Comparison of ENCODE assay signal across 8 cellular contexts in the genomic region with DNA sequence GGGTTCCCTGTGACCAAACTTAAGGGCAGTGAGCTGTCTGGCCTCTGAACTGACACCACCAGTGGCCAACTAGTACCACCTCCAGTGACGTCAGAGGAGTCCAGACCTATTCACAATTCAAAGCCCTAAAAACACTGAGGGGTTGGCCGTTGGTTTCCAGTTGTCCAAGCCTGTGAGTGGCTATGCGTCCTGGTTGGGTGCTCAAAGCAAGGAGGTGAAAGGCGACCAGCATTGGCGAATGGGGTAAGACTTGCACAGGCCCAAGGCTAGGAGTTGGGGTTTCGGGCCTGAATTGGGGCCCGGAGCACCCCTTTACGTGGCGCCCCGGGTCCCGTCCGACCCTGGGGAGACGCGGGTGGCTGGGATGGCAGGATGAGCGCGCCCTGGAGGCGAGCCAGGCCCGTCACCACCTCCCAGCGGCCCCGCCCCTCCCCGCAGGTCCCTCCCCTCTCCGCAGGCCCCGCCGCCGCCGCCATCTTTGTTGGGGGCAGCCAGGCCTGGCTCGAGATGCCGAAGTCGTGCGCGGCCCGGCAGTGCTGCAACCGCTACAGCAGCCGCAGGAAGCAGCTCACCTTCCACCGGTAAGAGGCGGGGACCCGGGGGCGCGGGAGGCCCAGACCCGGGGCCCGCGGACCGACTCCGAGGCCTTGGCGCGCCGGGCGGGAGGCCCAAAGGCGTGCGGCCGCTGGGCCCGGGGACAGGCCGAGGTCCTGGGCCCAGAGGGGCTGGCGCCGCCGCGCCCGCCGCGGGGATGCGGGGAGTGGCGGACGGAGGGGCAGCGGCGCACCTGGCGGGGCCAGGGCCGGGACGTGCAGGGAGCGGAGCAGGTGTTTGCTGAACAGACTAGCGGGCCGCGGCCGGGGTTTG. TPM values are rescaled to one million over a fixed set of nuclear protein-coding genes. Genes with fewer than 3 reads are reported as not detected.
DNase-seq lines count a peak whose midpoint lies in the region; ATAC-seq and TF ChIP-seq lines count a peak whose summit lies in the region.

Gene THAP3, plus strand, starts transcription at position 157 of the 867 bp plus-strand sequence. Its CDS starts 351 bp downstream, at position 508.

- H3K27ac ChIP-seq in SK-N-MC (peak within 1 kb of the TSS; percentile 26), osteoblast (ENCODE audit: low read depth, low read length) (peak within 1 kb of the TSS; percentile 70), testis (peak within 1 kb of the TSS; percentile 74 to 91)

- peak within 1 kb of the TSS; percentile 81 for H2AFZ ChIP-seq in osteoblast (ENCODE audit: low read length)

- H4K20me1 ChIP-seq in osteoblast (ENCODE audit: insufficient read depth, low read length), result peaks cover 46% of the 10 kb centered on the region

- peak; percentile 87 for DNase-seq in ELR (ENCODE audit: low read depth)
- no peak for DNase-seq in LNCaP clone FGC (ENCODE audit: low read depth)
- no peak for DNase-seq in SK-N-MC (ENCODE audit: low read depth, low spot score)
- peak; percentile 90 for DNase-seq in activated naive CD4-positive, alpha-beta T cell treated with anti-CD3 and anti-CD28 coated beads, Interleukin-2, amount 50 U/mL, for 16 hours
- no peak for DNase-seq in glomerular endothelial cell (ENCODE audit: extremely low read depth, low read depth, low spot score)
- DNase-seq in osteoblast (ENCODE audit: insufficient read length, low spot score, missing footprints), result peak; percentile 99
- DNase-seq in testis, result peak; percentile 88

- WGBS in testis, 2 donors, result 3 to 7% methylated on average over 2 to 48 of the region's 73 CpGs

- H3K9me3 ChIP-seq in SK-N-MC (ENCODE audit: low read depth, low read length) (no peaks in the 10 kb centered on the region), osteoblast (ENCODE audit: low read depth, low read length) (no peaks in the 10 kb centered on the region), testis (no peaks in the 10 kb centered on the region)

- H3K4me1 ChIP-seq in osteoblast (ENCODE audit: insufficient read depth, low read length) (peaks cover 9% of the 10 kb centered on the region), testis (peaks cover 22% of the 10 kb centered on the region)

- H3K9ac ChIP-seq in SK-N-MC (ENCODE audit: insufficient read length), result peak within 1 kb of the TSS; percentile 86

- peak; percentile 81 for ATAC-seq in GM21825 (IDR thresholded peaks at IDR 0.05; ENCODE audit: unreplicated experiment)

- peak within 1 kb of the TSS; percentile 81 for H3K4me2 ChIP-seq in osteoblast (ENCODE audit: insufficient read depth, low read length)

- intact Hi-C loops in testis (cut with DNase I; ENCODE audit: low total_unique reads), result no loop called here

- peaks cover 82% of the 10 kb centered on the region for H3K79me2 ChIP-seq in osteoblast (ENCODE audit: insufficient read depth, low read length)

- H3K4me3 ChIP-seq in LNCaP clone FGC (ENCODE audit: low read depth, low read length) (peak within 1 kb of the TSS; percentile 78), SK-N-MC (peak within 1 kb of the TSS; percentile 82), osteoblast (ENCODE audit: insufficient read depth, low read length) (peak within 1 kb of the TSS; percentile 76), testis (peak within 1 kb of the TSS; percentile 83 to 86)

- no peaks in the 10 kb centered on the region for H3K27me3 ChIP-seq in osteoblast (ENCODE audit: insufficient read depth, low read length)
- no peaks in the 10 kb centered on the region for H3K27me3 ChIP-seq in testis

- H3K36me3 ChIP-seq in SK-N-MC (ENCODE audit: insufficient read depth, low read length) (peaks cover 64% of the 10 kb centered on the region), osteoblast (ENCODE audit: insufficient read depth, low read length) (peaks cover 61% of the 10 kb centered on the region), testis (ENCODE audit: low read depth, missing control alignments) (no peaks in the 10 kb centered on the region)

- TF ChIP-seq CTCF in LNCaP clone FGC (IDR thresholded peaks at IDR 0.05; ENCODE audit: control insufficient read depth, extremely low read depth, insufficient read depth) (no peak), osteoblast (IDR thresholded peaks at IDR 0.05; ENCODE audit: extremely low read depth, low read depth, low read length) (no peak), testis (IDR thresholded peaks at IDR 0.05) (no peak)

- no peak for TF ChIP-seq POLR2A in testis (IDR thresholded peaks at IDR 0.05)

RNA-seq across cellular contexts. Expression of gene THAP3, which starts in this region (rescaled TPM):
- total RNA-seq in glomerular endothelial cell, result 17.9 and 19.7 TPM in 2 replicates
- total RNA-seq in osteoblast, result 19.2 and 19.5 TPM in 2 replicates
- total RNA-seq in testis, result 10 to 100 TPM; 38.6 to 41.9 TPM
- polyA plus RNA-seq in testis (ENCODE audit: insufficient read depth, low read depth, low replicate concordance), result 28.7 TPM

Comparison
In these comparisons a context has a peak if more than half of its experiments do, and no peak if none do; other contexts are left out.
1. DNase-seq: peak in ELR (single experiment), activated naive CD4-positive, alpha-beta T cell treated with anti-CD3 and anti-CD28 coated beads, Interleukin-2, amount 50 U/mL, for 16 hours (single experiment), osteoblast (single experiment) and testis (single experiment); none in LNCaP clone FGC (single experiment), SK-N-MC (single experiment) and glomerular endothelial cell (single experiment).
2. H3K27ac ChIP-seq: peak in every context shown above with its lines; median percentile 82 in testis; 70 in osteoblast; 26 in SK-N-MC.
3. Peak in every context shown above with its lines, with median percentiles within 50 percentile points of each other: H3K4me3 ChIP-seq.